In genomic region chr3:49794431-49794830, GRCh38 we compare ENCODE assay signal across 26 cellular contexts. TPM values are rescaled to one million over a fixed set of nuclear protein-coding genes. Genes with fewer than 3 reads are reported as not detected.
DNase-seq lines count a peak whose midpoint lies in the region; ATAC-seq, FAIRE-seq and TF ChIP-seq lines count a peak whose summit lies in the region.
"Had no signal": no experiment of that assay in that cellular context is flagged by ENCODE, and none has a peak within 500 bp of the region (broad histone marks: within the 10 kb centered on the region; RNA-seq: fewer than 3 reads in every experiment).

No MANE protein-coding gene starts in this region.

- H4K20me1 ChIP-seq in SK-N-SH (ENCODE audit: insufficient read depth) (no peaks in the 10 kb centered on the region), astrocyte (ENCODE audit: insufficient read depth, low read length) (no peaks in the 10 kb centered on the region)

- H3K79me1 ChIP-seq in mesenchymal stem cell (replicated peaks; ENCODE audit: low read length, poor library complexity, severe bottlenecking): no peaks in the 10 kb centered on the region

- H2AFZ ChIP-seq in SK-N-SH (ENCODE audit: low read depth) (no peak overlapping the region), astrocyte (ENCODE audit: low read depth, low read length) (no peak overlapping the region), mesenchymal stem cell (ENCODE audit: low read depth, low read length) (no peak overlapping the region)
- H2AFZ ChIP-seq: GM23248 had no signal

- POLR2A ChIA-PET in SK-N-SH (lab: Yijun Ruan, JAX): no interaction called here

- H3K4me1 ChIP-seq in SK-N-SH (ENCODE audit: control insufficient read depth in 1 of 2, insufficient read depth in 2 of 2, low read depth in 1 of 2, low read length in 1 of 2) (no peaks in the 10 kb centered on the region; a peak in 1 of 4 replicates), astrocyte (ENCODE audit: insufficient read depth, low read length) (peaks cover 5% of the 10 kb centered on the region), mesenchymal stem cell (ENCODE audit: control insufficient read depth, insufficient read depth, low read depth, low read length) (peaks cover 1% of the 10 kb centered on the region), spleen (peaks cover 0 to 6% (median 0%) of the 10 kb centered on the region in 6 donors)

- H2BK15ac ChIP-seq in mesenchymal stem cell (ENCODE audit: low read depth, poor library complexity, severe bottlenecking): no peak overlapping the region

- peaks cover 10% of the 10 kb centered on the region for H3K27me3 Mint-ChIP-seq in astrocyte (ENCODE audit: low read depth, unreplicated experiment)
- H3K27me3 Mint-ChIP-seq: CD4-positive, alpha-beta T cell; IgD-negative memory B cell had no signal

- no peak overlapping the region for H2AK5ac ChIP-seq in mesenchymal stem cell (ENCODE audit: low read length, severe bottlenecking)

- no peak for ATAC-seq in SK-N-SH treated with all-trans-retinoic acid at 6 μM for 48 hours
- ATAC-seq in HG02973 (IDR thresholded peaks at IDR 0.05; ENCODE audit: unreplicated experiment): no peak
- ATAC-seq in GM19023 (IDR thresholded peaks at IDR 0.05; ENCODE audit: unreplicated experiment): no peak
- ATAC-seq: A549, HCT116 had no signal

- H3K9me2 ChIP-seq in SK-N-SH: no peaks in the 10 kb centered on the region

- TF ChIP-seq RAD21 in SK-N-SH (IDR thresholded peaks at IDR 0.05; ENCODE audit: low read length): no peak

- H3K18ac ChIP-seq in mesenchymal stem cell (ENCODE audit: low read depth in 1 of 2, low read length in 2 of 2): no peak overlapping the region

- H3K36me3 ChIP-seq in SK-N-SH (replicated peaks in 1 of 2; ENCODE audit: control insufficient read depth in 1 of 2, insufficient read depth in 2 of 2, low read length in 1 of 2) (no peaks in the 10 kb centered on the region), astrocyte (ENCODE audit: insufficient read depth, low read length) (no peaks in the 10 kb centered on the region), mesenchymal stem cell (ENCODE audit: control insufficient read depth in 1 of 2, insufficient read depth in 2 of 2, low read depth in 1 of 2, low read length in 2 of 2) (no peaks in the 10 kb centered on the region), spleen (no peaks in the 10 kb centered on the region)

- H3K27me3 ChIP-seq in SK-N-SH (ENCODE audit: insufficient read depth) (no peaks in the 10 kb centered on the region), astrocyte (ENCODE audit: insufficient read depth, low read length) (no peaks in the 10 kb centered on the region), mesenchymal stem cell (ENCODE audit: control insufficient read depth in 1 of 2, insufficient read depth in 1 of 2, low read length in 2 of 2) (no peaks in the 10 kb centered on the region), spleen (replicated peaks in 1 of 7) (no peaks in the 10 kb centered on the region)

- no peak overlapping the region for H3K14ac ChIP-seq in mesenchymal stem cell (ENCODE audit: low read length in 2 of 2)

- H3K79me2 ChIP-seq in SK-N-SH (ENCODE audit: insufficient read depth) (no peaks in the 10 kb centered on the region), astrocyte (ENCODE audit: insufficient read depth, low read length) (no peaks in the 10 kb centered on the region)

- H3K9ac ChIP-seq in SK-N-SH: no peak overlapping the region
- no peak overlapping the region for H3K9ac ChIP-seq in astrocyte (ENCODE audit: low read length)
- H3K9ac ChIP-seq in mesenchymal stem cell (ENCODE audit: low read length): no peak overlapping the region
- H3K9ac ChIP-seq: GM23248 had no signal

- H4K91ac ChIP-seq in mesenchymal stem cell (ENCODE audit: low read length): peak overlapping the region; percentile 37

- 53% methylated on average over 3 of the region's 4 CpGs for WGBS in SK-N-SH (ENCODE audit: low lambda C conversion rate)
- WGBS in mesenchymal stem cell: 94% methylated on average over 4 of the region's 4 CpGs
- 74 to 89% (median 80%) methylated on average over 3 to 4 of the region's 4 CpGs for WGBS in spleen, 5 donors

- no peak overlapping the region for H3K23ac ChIP-seq in mesenchymal stem cell (ENCODE audit: low read length in 2 of 2)

- peaks cover 2% of the 10 kb centered on the region for H3K9me3 Mint-ChIP-seq in astrocyte (ENCODE audit: unreplicated experiment)
- H3K9me3 Mint-ChIP-seq: CD4-positive, alpha-beta T cell; HFFc6; IgD-negative memory B cell had no signal

- H4K8ac ChIP-seq in mesenchymal stem cell (ENCODE audit: low read length): no peak overlapping the region

- no peaks in the 10 kb centered on the region for H3K9me3 ChIP-seq in SK-N-SH
- no peaks in the 10 kb centered on the region for H3K9me3 ChIP-seq in astrocyte (ENCODE audit: insufficient read depth, low read depth, low read length)
- H3K9me3 ChIP-seq in mesenchymal stem cell (ENCODE audit: control insufficient read depth, low read length): no peaks in the 10 kb centered on the region
- no peaks in the 10 kb centered on the region for H3K9me3 ChIP-seq in spleen
- H3K9me3 ChIP-seq: A549, Caco-2 had no signal

- no peak overlapping the region for H3K27ac ChIP-seq in SK-N-SH (ENCODE audit: low read depth in 2 of 2, low read length in 1 of 2)
- H3K27ac ChIP-seq in astrocyte (ENCODE audit: low read depth, low read length): no peak overlapping the region
- H3K27ac ChIP-seq in mesenchymal stem cell (ENCODE audit: low read length, poor library complexity, severe bottlenecking): no peak overlapping the region
- H3K27ac ChIP-seq in spleen: no peak overlapping the region
- H3K27ac ChIP-seq: 22Rv1, A549, C4-2B, GM23248 had no signal

- FAIRE-seq in astrocyte (lab: Jason Lieb, UNC): no peak
- FAIRE-seq: A549, GM19239, H54, HTR-8/SVneo had no signal

- peak overlapping the region; percentile 53 for H3K27ac Mint-ChIP-seq in astrocyte (ENCODE audit: unreplicated experiment)
- H3K27ac Mint-ChIP-seq: CD4-positive, alpha-beta T cell; HFFc6; IgD-negative memory B cell had no signal

- intact Hi-C loops in spleen (cut with DNase I; ENCODE audit: low total_unique reads): no loop called here

- no peak for TF ChIP-seq CTCF in SK-N-SH (IDR thresholded peaks at IDR 0.05)
- no peak for TF ChIP-seq CTCF in astrocyte (IDR thresholded peaks at IDR 0.05; ENCODE audit: insufficient read depth, low read depth, low read length)
- no peak for TF ChIP-seq CTCF in spleen (IDR thresholded peaks at IDR 0.05 in 8 of 11, conservative IDR thresholded peaks at IDR 0.05 in 3 of 11)
- TF ChIP-seq CTCF in GM13977 (IDR thresholded peaks at IDR 0.05; ENCODE audit: extremely low read depth, insufficient read depth, missing control alignments): no peak

- no peak for TF ChIP-seq EP300 in SK-N-SH (IDR thresholded peaks at IDR 0.05; ENCODE audit: borderline replicate concordance in 1 of 2, low read depth in 1 of 2, low read length in 1 of 2)

- H2BK5ac ChIP-seq in mesenchymal stem cell (ENCODE audit: low read depth, low read length, poor library complexity, severe bottlenecking): no peak overlapping the region

- H3K4me3 ChIP-seq in SK-N-SH (ENCODE audit: low read depth in 2 of 2, low read length in 1 of 2): no peak overlapping the region
- H3K4me3 ChIP-seq in astrocyte (ENCODE audit: insufficient read depth, low read depth, low read length): no peak overlapping the region
- H3K4me3 ChIP-seq in mesenchymal stem cell (ENCODE audit: insufficient read depth in 1 of 2, low read depth in 1 of 2, low read length in 2 of 2): no peak overlapping the region
- no peak overlapping the region for H3K4me3 ChIP-seq in spleen
- H3K4me3 ChIP-seq: A549, GM23248 had no signal

- DNase-seq in SK-N-SH (peak; percentile 2), astrocyte (ENCODE audit: low read depth) (no peak), mesenchymal stem cell (no peak), spleen (peak; percentile 56), GM13977 (ENCODE audit: low spot score) (no peak)
- DNase-seq: AML-193; Caco-2; CD4-positive, alpha-beta T cell; DMS153; DMS79; GDM1; GM23248; HFFc6 had no signal

- H2BK12ac ChIP-seq in mesenchymal stem cell (ENCODE audit: low read length in 2 of 2): no peak overlapping the region

- no peak overlapping the region for H3K4ac ChIP-seq in mesenchymal stem cell (ENCODE audit: low read depth in 1 of 2, low read length in 2 of 2)

- CTCF ChIA-PET in SK-N-SH (lab: Yijun Ruan, JAX): no interaction called here

- H3F3A ChIP-seq in SK-N-SH (replicated peaks; ENCODE audit: insufficient read depth): no peaks in the 10 kb centered on the region

- no peak overlapping the region for H2BK120ac ChIP-seq in mesenchymal stem cell (ENCODE audit: low read depth, low read length)

- peaks cover 2% of the 10 kb centered on the region for H3K36me3 Mint-ChIP-seq in astrocyte (ENCODE audit: low read depth, unreplicated experiment)
- H3K36me3 Mint-ChIP-seq: IgD-negative memory B cell had no signal

- no peak for TF ChIP-seq POLR2A in spleen (IDR thresholded peaks at IDR 0.05)

- H3K4me3 Mint-ChIP-seq in astrocyte (ENCODE audit: unreplicated experiment): no peak overlapping the region
- H3K4me3 Mint-ChIP-seq: CD4-positive, alpha-beta T cell; HFFc6; IgD-negative memory B cell had no signal

- no peak overlapping the region for H3K4me2 ChIP-seq in SK-N-SH
- no peak overlapping the region for H3K4me2 ChIP-seq in astrocyte (ENCODE audit: low read length)
- H3K4me2 ChIP-seq in mesenchymal stem cell (ENCODE audit: low read length, poor library complexity, severe bottlenecking): no peak overlapping the region
- H3K4me2 ChIP-seq: A549 had no signal

- H3K4me1 Mint-ChIP-seq in astrocyte (ENCODE audit: low read depth, unreplicated experiment): peaks cover 8% of the 10 kb centered on the region

- in situ Hi-C loops in GM13977 (cut with MboI; ENCODE audit: low pct_unique_long_range_greater_than_20kb, low sequenced_read_pairs, unreplicated experiment): no loop called here

RNA-seq across cellular contexts. Expression of gene CDHR4, which starts 5.2 kb away (rescaled TPM):
- 0.07 and 0.13 TPM in 2 replicates for polyA plus RNA-seq in SK-N-SH (2012; rRNA removed)
- not detected in 2 replicates for polyA plus RNA-seq in SK-N-SH (2012; cell fraction: cytosol; rRNA removed)
- 0.60 and 0.66 TPM in 2 replicates for polyA plus RNA-seq in SK-N-SH (2012; cell fraction: nucleus; rRNA removed)
- not detected in 2 replicates for total RNA-seq in astrocyte
- 0.61 TPM for polyA plus RNA-seq in mesenchymal stem cell (2013, experiment 1 of 2)
- 0.52 TPM for polyA plus RNA-seq in mesenchymal stem cell (2013, experiment 2 of 2)
- total RNA-seq in spleen: not detected
- polyA plus RNA-seq in spleen: under 1 TPM in 2 of 3 donors, not detected in 1; 0.06 to 0.29 TPM
- total RNA-seq: Caco-2, Daoy, GM23248 had no signal
- polyA plus RNA-seq: BJ, GM23248, IgD-negative memory B cell had no signal

RNA-seq across cellular contexts. Expression of gene IP6K1, which starts 8.1 kb away (rescaled TPM):
- polyA plus RNA-seq in SK-N-SH (2012; rRNA removed) (17.0 and 23.3 TPM in 2 replicates), spleen (10 to 100 TPM in 1 of 3 donors, 1 to 10 TPM in 2; 8.6 to 21.4 (median 9.8) TPM)
- 8.9 and 14.6 TPM in 2 replicates for polyA plus RNA-seq in SK-N-SH (2012; cell fraction: cytosol; rRNA removed)
- polyA plus RNA-seq in SK-N-SH (2012; cell fraction: nucleus; rRNA removed): 37.1 and 43.4 TPM in 2 replicates
- total RNA-seq in astrocyte (34.5 and 38.3 TPM in 2 replicates), spleen (10 to 100 TPM; 40.7 to 56.0 (median 51.4) TPM)
- 21.9 TPM for polyA plus RNA-seq in mesenchymal stem cell (2013, experiment 1 of 2)
- 23.3 TPM for polyA plus RNA-seq in mesenchymal stem cell (2013, experiment 2 of 2)

RNA-seq across cellular contexts. Expression of gene INKA1, which starts 8.6 kb away (rescaled TPM):
- polyA plus RNA-seq in SK-N-SH (2012; rRNA removed): 2.6 and 3.4 TPM in 2 replicates
- polyA plus RNA-seq in SK-N-SH (2012; cell fraction: cytosol; rRNA removed): 1.6 and 2.2 TPM in 2 replicates
- 1.6 and 3.8 TPM in 2 replicates for polyA plus RNA-seq in SK-N-SH (2012; cell fraction: nucleus; rRNA removed)
- total RNA-seq in astrocyte: 2.7 and 3.9 TPM in 2 replicates
- polyA plus RNA-seq in mesenchymal stem cell (2013, experiment 1 of 2): 12.4 TPM
- polyA plus RNA-seq in mesenchymal stem cell (2013, experiment 2 of 2): 13.4 TPM
- total RNA-seq in spleen: 10 to 100 TPM in 3 of 7 donors, 1 to 10 TPM in 4; 2.8 to 14.9 (median 7.5) TPM
- polyA plus RNA-seq in spleen: 10 to 100 TPM; 17.3 to 30.6 (median 21.5) TPM
- total RNA-seq: Caco-2, Daoy had no signal

RNA-seq across cellular contexts. Expression of gene UBA7, which starts 19.3 kb away (rescaled TPM):
- polyA plus RNA-seq in SK-N-SH (2012; rRNA removed) (22.6 and 25.8 TPM in 2 replicates), spleen (100 to 1,000 TPM in 2 of 3 donors, 10 to 100 TPM in 1; 91.1 to 231 (median 230) TPM)
- polyA plus RNA-seq in SK-N-SH (2012; cell fraction: cytosol; rRNA removed): 2.0 and 3.0 TPM in 2 replicates
- polyA plus RNA-seq in SK-N-SH (2012; cell fraction: nucleus; rRNA removed): 187 and 223 TPM in 2 replicates
- total RNA-seq in astrocyte (18.9 and 26.2 TPM in 2 replicates), spleen (100 to 1,000 TPM; 176 to 228 (median 218) TPM)
- polyA plus RNA-seq in mesenchymal stem cell (2013, experiment 1 of 2): 33.2 TPM
- polyA plus RNA-seq in mesenchymal stem cell (2013, experiment 2 of 2): 32.7 TPM

Comparison
In these comparisons a context has a peak if more than half of its experiments do, and no peak if none do; other contexts are left out.
1. DNase-seq: peak in SK-N-SH (single experiment) and spleen (single experiment); none in astrocyte (single experiment), mesenchymal stem cell (single experiment) and GM13977 (single experiment).